Comparison of ENCODE assay signal across 26 cellular contexts in genomic region chr16:23105309-23105708, GRCh38. TPM values are rescaled to one million over a fixed set of nuclear protein-coding genes. Genes with fewer than 3 reads are reported as not detected.
DNase-seq lines count a peak whose midpoint lies in the region; ATAC-seq, FAIRE-seq and TF ChIP-seq lines count a peak whose summit lies in the region.
"Had no signal": no experiment of that assay in that cellular context is flagged by ENCODE, and none has a peak within 500 bp of the region (broad histone marks: within the 10 kb centered on the region; RNA-seq: fewer than 3 reads in every experiment).

No MANE protein-coding gene starts in this region.

- WGBS in mammary epithelial cell (ENCODE audit: low coverage, missing lambda C conversion rate) = 40% methylated on average over 5 of the region's 5 CpGs
- 36% methylated on average over 5 of the region's 5 CpGs for WGBS in right lobe of liver (ENCODE audit: insufficient coverage, low coverage, low lambda C conversion rate, missing lambda C conversion rate)

- H3K4me3 ChIP-seq in breast epithelium = no peak overlapping the region
- no peak overlapping the region for H3K4me3 ChIP-seq in mammary epithelial cell (replicated peaks in 1 of 3; ENCODE audit: insufficient read depth in 1 of 3, low read depth in 2 of 3, low read length in 3 of 3)
- no peak overlapping the region for H3K4me3 ChIP-seq in right lobe of liver
- H3K4me3 ChIP-seq: BLaER1, GM12878 had no signal

- H4K20me1 ChIP-seq in mammary epithelial cell (ENCODE audit: insufficient read depth, low read length) = no peaks in the 10 kb centered on the region

- in situ Hi-C loops in mammary epithelial cell (cut with MboI; ENCODE audit: low sequenced_read_pairs in 2 of 2) = no loop called here

- H3K9me3 ChIP-seq in breast epithelium = no peaks in the 10 kb centered on the region
- H3K9me3 ChIP-seq in mammary epithelial cell (replicated peaks; ENCODE audit: insufficient read depth, low read length) = no peaks in the 10 kb centered on the region
- no peaks in the 10 kb centered on the region for H3K9me3 ChIP-seq in right lobe of liver
- H3K9me3 ChIP-seq: BLaER1 had no signal

- no TSS peak for BruUV-seq in mammary epithelial cell (replicated peaks; lab: Mats Ljungman, UMichigan)

- FAIRE-seq in GM12892 (lab: Jason Lieb, UNC) = no peak
- FAIRE-seq: A204.1, GM12878, GM18507, H1, HTR-8/SVneo, RCC 7860 had no signal

- TF ChIP-seq POLR2A in breast epithelium (IDR thresholded peaks at IDR 0.05) (no peak), right lobe of liver (IDR thresholded peaks at IDR 0.05) (no peak), GM12892 (IDR thresholded peaks at IDR 0.05; ENCODE audit: low read depth, low read length) (no peak)

- H3K79me2 ChIP-seq in mammary epithelial cell (ENCODE audit: insufficient read depth, low read length) = peaks cover 83% of the 10 kb centered on the region

- H3K36me3 ChIP-seq in breast epithelium = no peaks in the 10 kb centered on the region
- H3K36me3 ChIP-seq in mammary epithelial cell (ENCODE audit: insufficient read depth, low read length) = peaks cover 21% of the 10 kb centered on the region
- H3K36me3 ChIP-seq in right lobe of liver = no peaks in the 10 kb centered on the region

- no peak for DNase-seq in breast epithelium (ENCODE audit: low spot score in 2 of 2)
- DNase-seq in mammary epithelial cell = no peak
- peak; percentile 66 for DNase-seq in cerebellar cortex (ENCODE audit: low spot score)
- peak; percentile 65 to 77 (median 76) for DNase-seq in right lobe of liver
- DNase-seq in NOMO-1 (lab: John Stamatoyannopoulos, UW; ENCODE audit: unreplicated experiment in 2 of 2) = no peak
- no peak for DNase-seq in GM12892 (ENCODE audit: insufficient read length)
- no peak for DNase-seq in GOT3 (lab: John Stamatoyannopoulos, UW)
- DNase-seq: CD8-positive, alpha-beta memory T cell; DND-41; GDM1; MV-4-11; NCI-H1436; NCI-H2029 treated with DMSO at 0.1 percent for 48 hours; NCI-H2171 treated with DMSO at 0.1 percent for 48 hours; NCI-H510A; NCI-H82; SHP77 treated with DMSO at 0.1 percent for 48 hours had no signal

- no peak overlapping the region for H3K9ac ChIP-seq in mammary epithelial cell (ENCODE audit: insufficient read depth, low read length)
- H3K9ac ChIP-seq: BLaER1 had no signal

- H2AFZ ChIP-seq in mammary epithelial cell (ENCODE audit: low read depth, low read length) = no peak overlapping the region

- CTCF ChIA-PET in mammary epithelial cell (lab: Charles Lee; ENCODE audit: low non-redundant PET) = no interaction called here

- H3K27ac ChIP-seq in breast epithelium (peak overlapping the region; percentile 60 to 71), mammary epithelial cell (ENCODE audit: insufficient read depth, low read depth, low read length) (no peak overlapping the region), right lobe of liver (peak overlapping the region; percentile 82 to 98 (median 96))
- H3K27ac ChIP-seq: BLaER1, HL-60 had no signal

- dilution Hi-C loops in mammary epithelial cell (cut with HindIII; ENCODE audit: low sequenced_read_pairs) = no loop called here

- intact Hi-C loops in breast epithelium (cut with DNase I; ENCODE audit: low total_unique reads) (no loop called here), mammary epithelial cell (cut with micrococcal nuclease) (no loop called here), right lobe of liver (cut with DNase I) (no loop called here)

- ATAC-seq in right lobe of liver (peak; percentile 80 to 82 (median 82)), GM19023 (IDR thresholded peaks at IDR 0.05; ENCODE audit: unreplicated experiment) (no peak)
- ATAC-seq: GM12878 had no signal

- no peak for TF ChIP-seq CTCF in breast epithelium (IDR thresholded peaks at IDR 0.05)
- TF ChIP-seq CTCF in mammary epithelial cell (conservative IDR thresholded peaks at IDR 0.05 in 1 of 2, IDR thresholded peaks at IDR 0.05 in 1 of 2; ENCODE audit: extremely low read depth in 1 of 2, insufficient read depth in 1 of 2, low read depth in 1 of 2, low read length in 2 of 2) = no peak
- no peak for TF ChIP-seq CTCF in right lobe of liver (IDR thresholded peaks at IDR 0.05)

- H3K27me3 ChIP-seq in breast epithelium = no peaks in the 10 kb centered on the region
- H3K27me3 ChIP-seq in mammary epithelial cell (ENCODE audit: insufficient read depth, low read length) = no peaks in the 10 kb centered on the region
- no peaks in the 10 kb centered on the region for H3K27me3 ChIP-seq in right lobe of liver
- H3K27me3 ChIP-seq: BLaER1 had no signal

- H3K4me1 ChIP-seq in breast epithelium (no peaks in the 10 kb centered on the region), mammary epithelial cell (ENCODE audit: insufficient read depth, low read length) (peaks cover 23% of the 10 kb centered on the region), right lobe of liver (peaks cover 0 to 26% (median 9%) of the 10 kb centered on the region in 4 donors)
- H3K4me1 ChIP-seq: BLaER1 had no signal

- no peak overlapping the region for H3K4me2 ChIP-seq in mammary epithelial cell (ENCODE audit: insufficient read depth, low read depth, low read length)
- H3K4me2 ChIP-seq: BLaER1 had no signal

RNA-seq across cellular contexts. Expression of gene USP31, which starts 43.9 kb away (rescaled TPM):
- total RNA-seq in breast epithelium (10 to 100 TPM in 2 of 3 donors, 1 to 10 TPM in 1; 6.7 to 40.7 (median 21.0) TPM), mammary epithelial cell (10 to 100 TPM; 30.5 to 36.2 TPM), right lobe of liver (10 to 100 TPM in 2 of 6 experiments, 1 to 10 TPM in 4; 7.1 to 12.8 (median 9.0) TPM)
- polyA plus RNA-seq in mammary epithelial cell = 16.5 TPM
- polyA minus RNA-seq in mammary epithelial cell = 27.6 TPM
- polyA plus RNA-seq in GM12892 (2012; ENCODE audit: missing spikeins) = 2.1 TPM

Comparison
In these comparisons a context has a peak if more than half of its experiments do, and no peak if none do; other contexts are left out.
1. DNase-seq: peak in cerebellar cortex (single experiment) and right lobe of liver (3 of 3); none in breast epithelium (0 of 2), mammary epithelial cell (single experiment), NOMO-1 (0 of 2), GM12892 (single experiment) and GOT3 (single experiment).